ENCODE assay signal across 1 cellular context in the genomic region with DNA sequence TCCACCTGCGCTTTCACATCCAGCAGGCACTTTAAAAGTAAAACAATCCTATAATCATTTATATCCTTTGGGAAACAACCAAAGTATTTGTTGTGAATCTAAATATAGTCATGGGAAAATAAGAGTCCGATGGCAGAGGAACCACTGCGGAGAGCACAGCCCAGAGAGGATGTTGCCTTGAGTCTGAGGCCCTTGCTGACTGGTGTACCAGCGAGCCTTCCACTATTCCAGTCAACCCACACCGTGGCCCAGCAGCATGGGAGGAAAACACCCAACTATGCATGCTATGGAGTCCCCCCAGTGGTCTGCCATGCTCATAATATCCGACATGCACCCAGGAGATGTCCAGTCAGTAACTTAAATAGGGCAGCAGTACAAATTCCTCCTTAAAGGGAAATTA.
TF ChIP-seq lines count a peak whose summit lies in the region.

No MANE protein-coding gene starts in this region.

TF ChIP-seq in endothelial cell of umbilical vein, 7 proteins besides CTCF, POLR2A, EP300 and RAD21:
- TF ChIP-seq JUN (IDR thresholded peaks at IDR 0.05; ENCODE audit: borderline replicate concordance, insufficient read depth, insufficient read length, low read depth) (no peak), FOS (IDR thresholded peaks at IDR 0.05; ENCODE audit: borderline replicate concordance, insufficient read depth, low read length) (no peak), EZH2 (IDR thresholded peaks at IDR 0.05; ENCODE audit: borderline replicate concordance, low read depth, low read length, severe bottlenecking) (no peak), MYC (IDR thresholded peaks at IDR 0.05; ENCODE audit: low read depth, low read length) (no peak), POLR2AphosphoS5 (IDR thresholded peaks at IDR 0.05; ENCODE audit: insufficient read depth, low read depth, low read length) (no peak), GATA2 (IDR thresholded peaks at IDR 0.05; ENCODE audit: insufficient read depth, insufficient read length, low read depth, low read length) (no peak)
- TF ChIP-seq, protein P1, sequence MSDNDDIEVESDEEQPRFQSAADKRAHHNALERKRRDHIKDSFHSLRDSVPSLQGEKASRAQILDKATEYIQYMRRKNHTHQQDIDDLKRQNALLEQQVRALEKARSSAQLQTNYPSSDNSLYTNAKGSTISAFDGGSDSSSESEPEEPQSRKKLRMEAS (IDR thresholded peaks at IDR 0.05; ENCODE audit: insufficient read depth, insufficient read length) = no peak
